ENCODE assay signal across 8 cellular contexts in the genomic region with DNA sequence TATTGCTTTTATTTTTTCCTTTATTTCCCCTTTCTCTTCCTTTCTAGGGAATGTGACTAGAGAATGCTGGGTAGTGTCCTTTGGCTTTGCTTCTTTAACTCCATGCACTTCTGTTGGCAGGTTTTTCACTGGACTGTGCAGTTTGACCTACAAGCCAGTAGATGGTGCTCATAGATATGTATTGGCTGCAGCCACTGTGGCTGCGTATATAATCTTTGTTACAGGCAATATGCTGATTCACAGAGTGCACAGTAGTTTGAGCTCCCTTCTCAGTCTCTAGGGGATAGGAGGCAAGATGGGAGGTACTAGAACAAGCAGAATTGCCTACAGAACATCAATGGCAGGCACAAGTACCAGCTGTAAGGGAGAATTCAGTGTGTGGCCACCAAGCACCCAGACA.
DNase-seq lines count a peak whose midpoint lies in the region; ATAC-seq and TF ChIP-seq lines count a peak whose summit lies in the region.

No MANE protein-coding gene starts in this region.

- H3K9me2 ChIP-seq in DOHH2 (replicated peaks; ENCODE audit: control insufficient read depth, low read length) = no peaks in the 10 kb centered on the region

- H3K27ac ChIP-seq in DOHH2 (ENCODE audit: low read depth, low read length) (no peak overlapping the region), endodermal cell (ENCODE audit: low read depth, low read length) (no peak overlapping the region), aorta (ENCODE audit: low read depth in 1 of 2, low read length in 2 of 2) (no peak overlapping the region)

- H3K9me3 ChIP-seq in DOHH2 (ENCODE audit: control insufficient read depth, insufficient read depth, low read length) (no peaks in the 10 kb centered on the region), endodermal cell (ENCODE audit: control insufficient read depth, low read length) (peaks cover 6% of the 10 kb centered on the region), aorta (ENCODE audit: control insufficient read depth, low read length) (peaks cover 5% of the 10 kb centered on the region)

- H3K4me1 ChIP-seq in DOHH2 (ENCODE audit: control insufficient read depth, low read length) (no peaks in the 10 kb centered on the region), endodermal cell (ENCODE audit: control insufficient read depth, insufficient read depth, low read length) (no peaks in the 10 kb centered on the region), aorta (ENCODE audit: control insufficient read depth in 1 of 2, insufficient read depth in 2 of 2, low read length in 2 of 2) (no peaks in the 10 kb centered on the region)

- intact Hi-C loops in aorta (cut with DNase I) = no loop called here

- no peaks in the 10 kb centered on the region for H3K36me3 ChIP-seq in DOHH2 (ENCODE audit: control insufficient read depth, low read length)
- no peaks in the 10 kb centered on the region for H3K36me3 ChIP-seq in endodermal cell (ENCODE audit: control insufficient read depth, insufficient read depth, low read length)
- H3K36me3 ChIP-seq in aorta (ENCODE audit: control insufficient read depth in 1 of 2, insufficient read depth in 2 of 2, low read length in 1 of 2) = no peaks in the 10 kb centered on the region

- no peak overlapping the region for H3K4me2 ChIP-seq in DOHH2 (ENCODE audit: low read length)

- no peaks in the 10 kb centered on the region for H3K4me1 Mint-ChIP-seq in endodermal cell
- H3K4me1 Mint-ChIP-seq in activated T-cell treated with anti-CD3 and anti-CD28 coated beads, Interleukin-2, amount 50 U/mL, for 4 hours (ENCODE audit: low read depth) = no peaks in the 10 kb centered on the region

- no peaks in the 10 kb centered on the region for H3K79me2 ChIP-seq in DOHH2 (ENCODE audit: control insufficient read depth, low read length)

- H3K27me3 ChIP-seq in DOHH2 (ENCODE audit: control insufficient read depth, low read length) = no peaks in the 10 kb centered on the region
- H3K27me3 ChIP-seq in endodermal cell (ENCODE audit: control insufficient read depth, insufficient read depth, low read length, poor library complexity, severe bottlenecking) = no peaks in the 10 kb centered on the region
- peaks cover 0 to 2% of the 10 kb centered on the region in 2 donors for H3K27me3 ChIP-seq in aorta (ENCODE audit: control insufficient read depth in 1 of 2, insufficient read depth in 2 of 2, low read length in 1 of 2)

- H4K20me1 ChIP-seq in DOHH2 (ENCODE audit: control insufficient read depth, insufficient read depth, low read depth, low read length) = no peaks in the 10 kb centered on the region

- DNase-seq in HFF-Myc (ENCODE audit: extremely low read depth, low read depth) (peak; percentile 25), NCI-H226 (peak; percentile 19), endodermal cell (peak; percentile 53), aorta (no peak)
- no peak for DNase-seq in activated T-cell treated with anti-CD3 and anti-CD28 coated beads, Interleukin-2, amount 50 U/mL, for 4 hours
- DNase-seq in activated CD8-positive, alpha-beta memory T cell treated with anti-CD3 and anti-CD28 coated beads, Interleukin-2, amount 50 U/mL, for 4 hours = no peak

- WGBS in endodermal cell (ENCODE audit: insufficient coverage in 1 of 2, insufficient read length in 1 of 2), 2 experiments = 69% methylated on average over 1 of the region's 1 CpG; no CpG with 5 or more reads in 1 of the 2 experiments
- 46 to 50% methylated on average over 1 of the region's 1 CpG for WGBS in aorta, 2 donors

- no peaks in the 10 kb centered on the region for H3F3A ChIP-seq in DOHH2 (ENCODE audit: control insufficient read depth, insufficient read depth)

- H3K4me3 ChIP-seq in DOHH2 (ENCODE audit: low read length) (no peak overlapping the region), HFF-Myc (replicated peaks; ENCODE audit: low read depth, low read length) (no peak overlapping the region), endodermal cell (ENCODE audit: low read length) (no peak overlapping the region), aorta (ENCODE audit: low read length in 2 of 2) (no peak overlapping the region)

- H3K4me3 Mint-ChIP-seq in endodermal cell = no peak overlapping the region
- no peak overlapping the region for H3K4me3 Mint-ChIP-seq in activated T-cell treated with anti-CD3 and anti-CD28 coated beads, Interleukin-2, amount 50 U/mL, for 4 hours

- TF ChIP-seq CTCF in DOHH2 (IDR thresholded peaks at IDR 0.05; ENCODE audit: low read depth, low read length, poor library complexity, severe bottlenecking) (peak; percentile 68), HFF-Myc (IDR thresholded peaks at IDR 0.05; ENCODE audit: low read depth, low read length, missing control alignments) (peak; percentile 69), endodermal cell (conservative IDR thresholded peaks at IDR 0.05) (peak; percentile 81)

- H3K36me3 Mint-ChIP-seq in endodermal cell (ENCODE audit: low read depth) = no peaks in the 10 kb centered on the region
- no peaks in the 10 kb centered on the region for H3K36me3 Mint-ChIP-seq in activated T-cell treated with anti-CD3 and anti-CD28 coated beads, Interleukin-2, amount 50 U/mL, for 4 hours (ENCODE audit: insufficient read depth)

- no peak for ATAC-seq in GM21528 (IDR thresholded peaks at IDR 0.05; ENCODE audit: low FRiP score, unreplicated experiment)
- no peak for ATAC-seq in aorta (ENCODE audit: low FRiP score)
- no peak for ATAC-seq in activated T-cell treated with anti-CD3 and anti-CD28 coated beads, Interleukin-2, amount 50 U/mL, for 4 hours

- peaks cover 2% of the 10 kb centered on the region for H3K27me3 Mint-ChIP-seq in endodermal cell (ENCODE audit: insufficient read depth)
- no peaks in the 10 kb centered on the region for H3K27me3 Mint-ChIP-seq in activated T-cell treated with anti-CD3 and anti-CD28 coated beads, Interleukin-2, amount 50 U/mL, for 4 hours (ENCODE audit: low read depth)

- H3K9me3 Mint-ChIP-seq in endodermal cell = peaks cover 28% of the 10 kb centered on the region
- peaks cover 23% of the 10 kb centered on the region for H3K9me3 Mint-ChIP-seq in activated T-cell treated with anti-CD3 and anti-CD28 coated beads, Interleukin-2, amount 50 U/mL, for 4 hours

- H3K9ac ChIP-seq in endodermal cell (ENCODE audit: extremely low read depth, low read length, poor library complexity, severe bottlenecking) = no peak overlapping the region

- H3K27ac Mint-ChIP-seq in endodermal cell = no peak overlapping the region

Comparison
In these comparisons a context has a peak if more than half of its experiments do, and no peak if none do; other contexts are left out.
1. DNase-seq: peak in HFF-Myc (single experiment), NCI-H226 (single experiment) and endodermal cell (single experiment); none in aorta (0 of 2), activated T-cell treated with anti-CD3 and anti-CD28 coated beads, Interleukin-2, amount 50 U/mL, for 4 hours (single experiment) and activated CD8-positive, alpha-beta memory T cell treated with anti-CD3 and anti-CD28 coated beads, Interleukin-2, amount 50 U/mL, for 4 hours (single experiment).
2. Peak in every context shown above with its lines, with median percentiles within 50 percentile points of each other: CTCF ChIP-seq.